ENCODE assay signal across 28 cellular contexts in genomic region chr10:107918171-107918570, GRCh38.
"Had no signal": no experiment of that assay in that cellular context is flagged by ENCODE, and none has a peak within 500 bp of the region (broad histone marks: within the 10 kb centered on the region; RNA-seq: fewer than 3 reads in every experiment).

No MANE protein-coding gene starts in this region.

- H3K27ac ChIP-seq: neutrophil, pancreas, prostate gland, right atrium auricular region, right lobe of liver, sigmoid colon, thoracic aorta, thyroid gland, upper lobe of right lung, uterus had no signal

- H3K36me3 ChIP-seq: neutrophil, pancreas, prostate gland, right atrium auricular region, right lobe of liver, sigmoid colon, thoracic aorta, thyroid gland, tibial nerve, upper lobe of right lung, uterus had no signal

- ATAC-seq: naive thymus-derived CD8-positive, alpha-beta T cell; natural killer cell treated with Interleukin-12 subunit alpha and Interleukin-12 subunit beta and Interleukin-15 and Interleukin-18, amount 100 ng/mL, for 72 hours; right lobe of liver; stimulated activated memory B cell treated with anti-CD40 and anti-IgM and Interleukin-4, amounts not matched to agents 10 μg/mL and 1 μg/mL and 100 μg/mL, for 72 hours; stimulated activated naive CD8-positive, alpha-beta T cell treated with anti-CD3 and anti-CD28 coated beads, Interleukin-15, amount 100 ng/mL, for 72 hours; stimulated activated naive CD8-positive, alpha-beta T cell treated with anti-CD3 and anti-CD28 coated beads, Interleukin-15, Interleukin-2, amounts not matched to agents 100 U/mL and 50 U/mL, for 24 hours; upper lobe of right lung had no signal

- H3K9me3 ChIP-seq: neutrophil, pancreas, prostate gland, right atrium auricular region, right lobe of liver, sigmoid colon, thoracic aorta, thyroid gland, upper lobe of right lung, uterus had no signal

- DNase-seq: naive B cell; naive thymus-derived CD8-positive, alpha-beta T cell; nephron progenitor cell; nucleus accumbens; pancreas; retina; right lobe of liver; sigmoid colon; small intestine; stimulated activated CD4-positive, alpha-beta T cell treated with anti-CD3 and anti-CD28 coated beads, Interleukin-15, amount 100 ng/mL, for 24 hours; stimulated activated CD4-positive, alpha-beta T cell treated with anti-CD3 and anti-CD28 coated beads, Interleukin-2, amount 100 ng/mL, for 24 hours; stimulated activated CD4-positive, alpha-beta T cell treated with anti-CD3 and anti-CD28 coated beads, Interleukin-2, amount 100 ng/mL, for 48 hours; stimulated activated CD4-positive, alpha-beta T cell treated with anti-CD3 and anti-CD28 coated beads, Interleukin-4, amount 100 ng/mL, for 4 hours; stimulated activated CD8-positive, alpha-beta memory T cell treated with anti-CD3 and anti-CD28 coated beads, Interleukin-4, amount 100 ng/mL, for 48 hours; stimulated activated naive CD4-positive, alpha-beta T cell; stimulated activated naive CD8-positive, alpha-beta T cell treated with anti-CD3 and anti-CD28 coated beads, Interleukin-15, amount 100 ng/mL, for 72 hours; stimulated activated naive CD8-positive, alpha-beta T cell treated with anti-CD3 and anti-CD28 coated beads, Interleukin-15, Interleukin-2, amounts not matched to agents 100 U/mL and 50 U/mL, for 24 hours; substantia nigra; thyroid gland; upper lobe of right lung; uterus had no signal

- H3K4me1 ChIP-seq: pancreas, prostate gland, right lobe of liver, thyroid gland, upper lobe of right lung, uterus had no signal

- H3K4me3 ChIP-seq: pancreas, prostate gland, right atrium auricular region, right lobe of liver, sigmoid colon, thoracic aorta, thyroid gland, tibial nerve, upper lobe of right lung, uterus had no signal
